In genomic region chr16:69424935-69425784, GRCh38 we compare ENCODE assay signal across 8 cellular contexts. TPM values are rescaled to one million over a fixed set of nuclear protein-coding genes. Genes with fewer than 3 reads are reported as not detected.
DNase-seq lines count a peak whose midpoint lies in the region; ATAC-seq and TF ChIP-seq lines count a peak whose summit lies in the region.

No MANE protein-coding gene starts in this region.

- peaks cover 27 to 43% of the 10 kb centered on the region in 2 donors for H3K4me1 ChIP-seq in adrenal gland (replicated peaks in 1 of 2)
- peaks cover 0 to 24% of the 10 kb centered on the region in 2 donors for H3K4me1 ChIP-seq in left lung

- 7 to 11% (median 8%) methylated on average over 11 of the region's 11 CpGs for WGBS in adrenal gland, 4 donors

- H3K36me3 ChIP-seq in adrenal gland (replicated peaks in 1 of 2) (peaks cover 0 to 26% of the 10 kb centered on the region in 2 donors), left lung (peaks cover 0 to 36% of the 10 kb centered on the region in 2 donors)

- H3K9me3 ChIP-seq in adrenal gland (replicated peaks in 1 of 3) (no peaks in the 10 kb centered on the region), left lung (peaks cover 0 to 11% of the 10 kb centered on the region in 2 donors)

- TF ChIP-seq CTCF in CD14-positive monocyte (IDR thresholded peaks at IDR 0.05) (no peak), adrenal gland (IDR thresholded peaks at IDR 0.05) (peak in 1 of 6 experiments; percentile 4), left lung (IDR thresholded peaks at IDR 0.05) (no peak), type B pancreatic cell (conservative IDR thresholded peaks at IDR 0.05) (no peak)

- H3K27ac Mint-ChIP-seq in CD14-positive monocyte (peak overlapping the region; percentile 92 to 98 (median 96)), type B pancreatic cell (peak overlapping the region; percentile 98)

- H3K4me3 ChIP-seq in adrenal gland (peak overlapping the region; percentile 53 to 89 (median 84)), left lung (peak overlapping the region; percentile 71 to 75)

- TF ChIP-seq POLR2A in adrenal gland (IDR thresholded peaks at IDR 0.05) = no peak

- peaks cover 9 to 14% (median 11%) of the 10 kb centered on the region in 7 donors for H3K9me3 Mint-ChIP-seq in CD14-positive monocyte
- H3K9me3 Mint-ChIP-seq in type B pancreatic cell = peaks cover 8% of the 10 kb centered on the region

- H3K4me1 Mint-ChIP-seq in CD14-positive monocyte (peaks cover 16% of the 10 kb centered on the region), type B pancreatic cell (ENCODE audit: unreplicated experiment) (peaks cover 18% of the 10 kb centered on the region)

- H3K27ac ChIP-seq in adrenal gland (peak overlapping the region; percentile 72 to 88 (median 86)), left lung (peak overlapping the region; percentile 70 to 85)

- DNase-seq in CD14-positive monocyte (ENCODE audit: low spot score) (no peak), adrenal gland (no peak), left lung (no peak), type B pancreatic cell (ENCODE audit: extremely low spot score, unreplicated experiment) (no peak), HK-2 (ENCODE audit: unreplicated experiment) (no peak), COLO668 (lab: John Stamatoyannopoulos, UW; ENCODE audit: unreplicated experiment) (no peak)

- ATAC-seq in HG03432 (IDR thresholded peaks at IDR 0.05; ENCODE audit: unreplicated experiment) (peak; percentile 2), left lung (peak; percentile 20), HG03520 (IDR thresholded peaks at IDR 0.05; ENCODE audit: unreplicated experiment) (no peak)

- H3K36me3 Mint-ChIP-seq in CD14-positive monocyte (peaks cover 26 to 36% of the 10 kb centered on the region in 2 donors), type B pancreatic cell (peaks cover 36% of the 10 kb centered on the region)

- intact Hi-C loops in CD14-positive monocyte (cut with micrococcal nuclease) = loop anchor here in 1 of 2 donors (5.0 kb wide), 1 partner anchor 38 kb away; the partner anchor contains the start of gene TERF2
- intact Hi-C loops in adrenal gland (cut with DNase I) = no loop called here
- intact Hi-C loops in left lung (cut with DNase I) = no loop called here

- H3K27me3 Mint-ChIP-seq in CD14-positive monocyte (ENCODE audit: low read depth in 3 of 3) (peaks cover 1 to 3% (median 2%) of the 10 kb centered on the region in 3 donors), type B pancreatic cell (no peaks in the 10 kb centered on the region)

- H3K27me3 ChIP-seq in adrenal gland (no peaks in the 10 kb centered on the region), left lung (no peaks in the 10 kb centered on the region)

- peak overlapping the region; percentile 98 for H3K4me3 Mint-ChIP-seq in CD14-positive monocyte
- peak overlapping the region; percentile 99 for H3K4me3 Mint-ChIP-seq in type B pancreatic cell

RNA-seq across cellular contexts. Expression of gene CYB5B, which starts 0.7 kb away (rescaled TPM):
- polyA plus RNA-seq in CD14-positive monocyte (10 to 100 TPM; 84.9 to 90.4 TPM), adrenal gland (1,000 to 10,000 TPM in 1 of 3 donors, 100 to 1,000 TPM in 2; 247 to 1,039 (median 489) TPM)
- total RNA-seq in adrenal gland (100 to 1,000 TPM; 153 to 763 (median 380) TPM), left lung (100 to 1,000 TPM; 102 to 117 TPM), type B pancreatic cell (ENCODE audit: low replicate concordance) (91.9 and 104 TPM in 2 replicates)

RNA-seq across cellular contexts. Expression of gene TERF2, which starts 39.4 kb away (rescaled TPM):
- polyA plus RNA-seq in CD14-positive monocyte = 10 to 100 TPM in 1 of 2 donors, 1 to 10 TPM in 1; 8.8 to 11.2 TPM
- 10 to 100 TPM; 14.8 to 38.0 (median 27.7) TPM for total RNA-seq in adrenal gland
- 10 to 100 TPM; 11.1 to 50.1 (median 12.4) TPM for polyA plus RNA-seq in adrenal gland
- 10 to 100 TPM; 24.1 to 26.5 TPM for total RNA-seq in left lung
- total RNA-seq in type B pancreatic cell (ENCODE audit: low replicate concordance) = 26.1 and 38.1 TPM in 2 replicates
